Comparison of ENCODE assay signal across 11 cellular contexts in the genomic region with DNA sequence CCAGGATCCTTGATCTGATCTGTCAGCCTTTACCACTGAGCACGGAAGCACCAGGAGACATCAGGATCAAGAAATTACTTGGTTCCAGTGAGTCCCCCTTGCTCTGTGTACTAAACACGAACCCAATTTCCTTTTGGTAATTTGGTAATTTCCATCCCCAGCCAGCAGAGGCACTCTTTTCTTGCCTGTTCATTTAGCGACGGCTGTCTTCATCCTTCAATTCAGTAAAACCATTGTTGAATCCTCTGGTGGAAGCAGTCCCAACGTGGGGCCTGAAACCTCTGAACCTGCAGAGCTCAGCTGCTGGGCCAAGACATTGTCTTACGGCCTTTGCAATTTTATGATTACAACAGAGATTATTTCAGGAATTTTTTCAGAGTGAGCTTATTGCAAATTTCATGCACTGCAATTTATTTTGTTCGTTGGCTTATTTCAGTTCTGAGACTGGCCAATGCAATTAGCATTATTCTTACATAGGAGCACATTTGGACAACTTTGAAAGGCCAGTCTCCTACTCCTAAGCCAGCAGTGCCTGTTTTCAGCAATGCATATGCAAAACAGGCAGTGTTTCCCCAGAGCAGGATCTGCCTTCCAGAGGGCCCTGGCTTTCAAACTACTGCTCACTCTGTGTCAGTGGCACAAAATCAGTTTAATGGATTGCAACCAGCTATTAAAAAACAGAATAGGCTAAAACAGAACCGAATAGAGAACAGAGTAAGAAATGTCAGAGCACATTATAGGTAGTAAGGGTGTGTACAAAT.
A peak's percentile ranks its signal among the peaks of the same experiment; 100 is the strongest.
DNase-seq lines count a peak whose midpoint lies in the region; ATAC-seq, FAIRE-seq and TF ChIP-seq lines count a peak whose summit lies in the region.
"Had no signal": no experiment of that assay in that cellular context is flagged by ENCODE, and none has a peak within 500 bp of the region (broad histone marks: within the 10 kb centered on the region; RNA-seq: fewer than 3 reads in every experiment).

No MANE protein-coding gene starts in this region.

- H3K36me3 ChIP-seq in astrocyte (ENCODE audit: insufficient read depth, low read length): no peaks in the 10 kb centered on the region
- no peaks in the 10 kb centered on the region for H3K36me3 ChIP-seq in lower lobe of right lung
- no peaks in the 10 kb centered on the region for H3K36me3 ChIP-seq in left lung

- peaks cover 3% of the 10 kb centered on the region for H3K9me3 Mint-ChIP-seq in astrocyte (ENCODE audit: unreplicated experiment)

- H3K4me1 Mint-ChIP-seq in astrocyte (ENCODE audit: low read depth, unreplicated experiment): no peaks in the 10 kb centered on the region

- DNase-seq in KBM-7 (peak; percentile 18), astrocyte (ENCODE audit: low read depth) (no peak), lower lobe of right lung (no peak), left lung (no peak), HK-2 (ENCODE audit: unreplicated experiment) (no peak)
- DNase-seq: left colon, T-helper 1 cell had no signal

- no peak overlapping the region for H3K4me3 ChIP-seq in astrocyte (ENCODE audit: insufficient read depth, low read depth, low read length)
- no peak overlapping the region for H3K4me3 ChIP-seq in lower lobe of right lung
- H3K4me3 ChIP-seq in left lung: no peak overlapping the region

- no peak overlapping the region for H2AFZ ChIP-seq in astrocyte (ENCODE audit: low read depth, low read length)

- H3K27ac ChIP-seq in C4-2B (no peak overlapping the region), astrocyte (ENCODE audit: low read depth, low read length) (no peak overlapping the region), lower lobe of right lung (no peak overlapping the region), left lung (no peak overlapping the region)

- no peaks in the 10 kb centered on the region for H3K4me1 ChIP-seq in astrocyte (ENCODE audit: insufficient read depth, low read length)
- H3K4me1 ChIP-seq in lower lobe of right lung: no peaks in the 10 kb centered on the region
- H3K4me1 ChIP-seq in left lung: no peaks in the 10 kb centered on the region

- TF ChIP-seq CTCF in C4-2B (conservative IDR thresholded peaks at IDR 0.05) (peak; percentile 70), astrocyte (IDR thresholded peaks at IDR 0.05; ENCODE audit: insufficient read depth, low read depth, low read length) (peak; percentile 24), lower lobe of right lung (IDR thresholded peaks at IDR 0.05) (peak; percentile 20), left lung (IDR thresholded peaks at IDR 0.05) (no peak)

- H4K20me1 ChIP-seq in astrocyte (ENCODE audit: insufficient read depth, low read length): no peaks in the 10 kb centered on the region

- no peak overlapping the region for H3K27ac Mint-ChIP-seq in astrocyte (ENCODE audit: unreplicated experiment)
- H3K27ac Mint-ChIP-seq: activated T-helper 1 cell treated with anti-CD3 and anti-CD28 coated beads, Interleukin-12 subunit alpha, Interleukin-12 subunit beta, Interleukin-2, Interleukin-4 antibody, amounts not matched to agents 30 ng/mL and 10 ng/mL and 1 ng/mL, durations not matched to agents 14 hours and 24 hours and 36 hours had no signal

- H3K27me3 Mint-ChIP-seq in astrocyte (ENCODE audit: low read depth, unreplicated experiment): no peaks in the 10 kb centered on the region

- ATAC-seq in lower lobe of right lung (no peak), HG03039 (IDR thresholded peaks at IDR 0.05; ENCODE audit: unreplicated experiment) (no peak), GM18502 (IDR thresholded peaks at IDR 0.05; ENCODE audit: poor library complexity, unreplicated experiment) (no peak), left lung (no peak)
- ATAC-seq: left colon had no signal

- H3K79me2 ChIP-seq in astrocyte (ENCODE audit: insufficient read depth, low read length): no peaks in the 10 kb centered on the region

- no peak overlapping the region for H3K4me3 Mint-ChIP-seq in astrocyte (ENCODE audit: unreplicated experiment)
- H3K4me3 Mint-ChIP-seq: activated T-helper 1 cell treated with anti-CD3 and anti-CD28 coated beads, Interleukin-12 subunit alpha, Interleukin-12 subunit beta, Interleukin-2, Interleukin-4 antibody, amounts not matched to agents 30 ng/mL and 10 ng/mL and 1 ng/mL, durations not matched to agents 14 hours and 24 hours and 36 hours had no signal

- H3K36me3 Mint-ChIP-seq in astrocyte (ENCODE audit: low read depth, unreplicated experiment): no peaks in the 10 kb centered on the region

- H3K9ac ChIP-seq in astrocyte (ENCODE audit: low read length): no peak overlapping the region

- H3K27me3 ChIP-seq in astrocyte (ENCODE audit: insufficient read depth, low read length) (no peaks in the 10 kb centered on the region), lower lobe of right lung (ENCODE audit: low read depth) (no peaks in the 10 kb centered on the region), left lung (no peaks in the 10 kb centered on the region)

- intact Hi-C loops in lower lobe of right lung (cut with DNase I) (no loop called here), left lung (cut with DNase I) (no loop called here)

- in situ Hi-C loops in KBM-7 (cut with MboI; ENCODE audit: low pct_unique_long_range_greater_than_20kb, low sequenced_read_pairs): no loop called here

- no peak for FAIRE-seq in astrocyte (lab: Jason Lieb, UNC)

- H3K9me3 ChIP-seq in astrocyte (ENCODE audit: insufficient read depth, low read depth, low read length) (no peaks in the 10 kb centered on the region), lower lobe of right lung (no peaks in the 10 kb centered on the region), left lung (no peaks in the 10 kb centered on the region)

- H3K4me2 ChIP-seq in astrocyte (ENCODE audit: low read length): no peak overlapping the region

Comparison
In these comparisons a context has a peak if more than half of its experiments do, and no peak if none do; other contexts are left out.
1. CTCF ChIP-seq: peak in C4-2B (single experiment), astrocyte (single experiment) and lower lobe of right lung (single experiment); none in left lung (0 of 2).